ENCODE assay signal across 28 cellular contexts in the genomic region with DNA sequence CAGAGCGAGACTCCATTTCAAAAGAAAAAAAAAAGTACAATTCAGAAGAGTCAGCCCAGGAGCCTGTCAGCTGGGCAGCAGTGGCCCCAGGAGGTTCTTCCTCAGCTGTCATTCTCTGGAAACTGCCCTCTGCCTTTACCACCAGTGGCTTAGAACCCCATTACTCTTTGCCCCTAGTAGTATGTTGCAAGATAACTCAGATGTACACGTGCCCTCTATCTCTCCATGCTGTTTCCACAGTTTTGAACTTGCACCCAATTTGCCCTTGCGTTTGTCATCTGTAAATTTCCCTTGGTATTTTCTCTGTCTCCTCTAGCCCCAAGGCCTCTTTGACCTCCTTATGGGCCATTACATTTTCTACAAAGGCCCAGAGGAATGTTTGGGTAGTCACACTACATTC.
"Had no signal": no experiment of that assay in that cellular context is flagged by ENCODE, and none has a peak within 500 bp of the region (broad histone marks: within the 10 kb centered on the region; RNA-seq: fewer than 3 reads in every experiment).

No MANE protein-coding gene starts in this region.

- H3K9ac ChIP-seq: SK-N-SH had no signal

- DNase-seq: activated CD4-positive, alpha-beta T cell treated with anti-CD3 and anti-CD28 coated beads for 4 hours; activated CD4-positive, alpha-beta T cell treated with anti-CD3 and anti-CD28 coated beads, Interleukin-2, amount 50 U/mL, for 4 hours; activated CD8-positive, alpha-beta memory T cell treated with anti-CD3 and anti-CD28 coated beads, Interleukin-2, amount 10 ng/mL, durations not matched to agents 7 days and 5 days; activated effector memory CD4-positive, alpha-beta T cell treated with Interleukin-2 at 50 U/mL for 16 hours; activated naive CD4-positive, alpha-beta T cell; activated T-cell treated with anti-CD3 and anti-CD28 coated beads, Interleukin-2, amount 50 U/mL, for 24 hours; amniotic stem cell; body of pancreas; central memory CD4-positive, alpha-beta T cell; KBM-7; NCI-H1694; NCI-H2029 treated with DMSO at 0.1 percent for 48 hours; NCI-H345; NCI-H510A; NCI-H526 treated with DMSO at 0.1 percent for 48 hours; NCI-H82; OCI-M1; Right ventricle myocardium superior; SJCRH30; SK-N-SH; T-helper 1 cell; WERI-Rb-1 had no signal

- H3K4me3 ChIP-seq: ascending aorta, body of pancreas, SJCRH30 had no signal

- H3K9me3 ChIP-seq: ascending aorta, body of pancreas, SJCRH30, SK-N-SH had no signal

- ATAC-seq: activated CD4-positive, CD25-positive, alpha-beta regulatory T cell treated with anti-CD3 and anti-CD28 coated beads, Interleukin-2, amount 50 U/mL, for 24 hours; activated CD8-positive, alpha-beta memory T cell treated with anti-CD3 and anti-CD28 coated beads, Interleukin-2, amount 10 ng/mL, durations not matched to agents 7 days and 5 days; body of pancreas; Panc1 had no signal

- H3K9me2 ChIP-seq: SK-N-SH had no signal

- H3K27ac Mint-ChIP-seq: activated CD8-positive, alpha-beta memory T cell treated with anti-CD3 and anti-CD28 coated beads, Interleukin-2, amount 10 ng/mL, durations not matched to agents 7 days and 5 days; activated naive CD4-positive, alpha-beta T cell treated with anti-CD3 and anti-CD28 coated beads, Interleukin-2, amount 50 U/mL, for 24 hours; activated T-cell treated with anti-CD3 and anti-CD28 coated beads, Interleukin-2, amount 50 U/mL, for 24 hours; activated T-helper 1 cell treated with anti-CD3 and anti-CD28 coated beads, Interleukin-12 subunit alpha, Interleukin-12 subunit beta, Interleukin-2, Interleukin-4 antibody, amounts not matched to agents 30 ng/mL and 10 ng/mL and 1 ng/mL, durations not matched to agents 14 hours and 24 hours and 36 hours had no signal

- H3K4me2 ChIP-seq: SK-N-SH had no signal

- H3K27me3 Mint-ChIP-seq: activated naive CD4-positive, alpha-beta T cell treated with anti-CD3 and anti-CD28 coated beads, Interleukin-2, amount 50 U/mL, for 24 hours; activated T-cell treated with anti-CD3 and anti-CD28 coated beads, Interleukin-2, amount 50 U/mL, for 24 hours had no signal

- H3K4me1 Mint-ChIP-seq: activated CD8-positive, alpha-beta memory T cell treated with anti-CD3 and anti-CD28 coated beads, Interleukin-2, amount 10 ng/mL, durations not matched to agents 7 days and 5 days; activated naive CD4-positive, alpha-beta T cell treated with anti-CD3 and anti-CD28 coated beads, Interleukin-2, amount 50 U/mL, for 24 hours had no signal

- H3K4me1 ChIP-seq: ascending aorta, body of pancreas, SJCRH30 had no signal

- H3K27ac ChIP-seq: ascending aorta, body of pancreas, RWPE1, SJCRH30, WERI-Rb-1 had no signal

- H3K27me3 ChIP-seq: ascending aorta, body of pancreas had no signal

- H3K4me3 Mint-ChIP-seq: activated CD8-positive, alpha-beta memory T cell treated with anti-CD3 and anti-CD28 coated beads, Interleukin-2, amount 10 ng/mL, durations not matched to agents 7 days and 5 days; activated naive CD4-positive, alpha-beta T cell treated with anti-CD3 and anti-CD28 coated beads, Interleukin-2, amount 50 U/mL, for 24 hours; activated T-cell treated with anti-CD3 and anti-CD28 coated beads, Interleukin-2, amount 50 U/mL, for 24 hours; activated T-helper 1 cell treated with anti-CD3 and anti-CD28 coated beads, Interleukin-12 subunit alpha, Interleukin-12 subunit beta, Interleukin-2, Interleukin-4 antibody, amounts not matched to agents 30 ng/mL and 10 ng/mL and 1 ng/mL, durations not matched to agents 14 hours and 24 hours and 36 hours had no signal

- H3K9me3 Mint-ChIP-seq: activated naive CD4-positive, alpha-beta T cell treated with anti-CD3 and anti-CD28 coated beads, Interleukin-2, amount 50 U/mL, for 24 hours; activated T-cell treated with anti-CD3 and anti-CD28 coated beads, Interleukin-2, amount 50 U/mL, for 24 hours; activated T-helper 1 cell treated with anti-CD3 and anti-CD28 coated beads, Interleukin-12 subunit alpha, Interleukin-12 subunit beta, Interleukin-2, Interleukin-4 antibody, amounts not matched to agents 30 ng/mL and 10 ng/mL and 1 ng/mL, durations not matched to agents 14 hours and 24 hours and 36 hours had no signal

- H3K36me3 Mint-ChIP-seq: activated CD8-positive, alpha-beta memory T cell treated with anti-CD3 and anti-CD28 coated beads, Interleukin-2, amount 10 ng/mL, durations not matched to agents 7 days and 5 days had no signal

- H3K36me3 ChIP-seq: ascending aorta, SJCRH30, WERI-Rb-1 had no signal
